ENCODE assay signal across 16 cellular contexts in genomic region chr3:123667784-123668183, GRCh38.
A peak's percentile ranks its signal among the peaks of the same experiment; 100 is the strongest.
DNase-seq lines count a peak whose midpoint lies in the region; ATAC-seq, FAIRE-seq and TF ChIP-seq lines count a peak whose summit lies in the region.
"Had no signal": no experiment of that assay in that cellular context is flagged by ENCODE, and none has a peak within 500 bp of the region (broad histone marks: within the 10 kb centered on the region; RNA-seq: fewer than 3 reads in every experiment).

No MANE protein-coding gene starts in this region.

- H3K79me2 ChIP-seq in GM12878 (ENCODE audit: control insufficient read depth, insufficient read depth, low read length) = no peaks in the 10 kb centered on the region

- H3K27me3 ChIP-seq in right atrium auricular region (no peaks in the 10 kb centered on the region), GM12878 (replicated peaks in 1 of 2; ENCODE audit: control insufficient read depth in 2 of 2, insufficient read depth in 2 of 2, low read length in 1 of 2) (peaks cover 0 to 3% of the 10 kb centered on the region in 2 experiments; a peak in 2 of 4 replicates), aorta (ENCODE audit: control insufficient read depth in 1 of 2, insufficient read depth in 2 of 2, low read length in 1 of 2) (no peaks in the 10 kb centered on the region), tibial nerve (no peaks in the 10 kb centered on the region)
- H3K27me3 ChIP-seq: SJSA1 had no signal

- no TSS peak for BruUV-seq in GM12878 (replicated peaks; lab: Mats Ljungman, UMichigan)

- no peak for TF ChIP-seq CTCF in right atrium auricular region (IDR thresholded peaks at IDR 0.05)
- no peak for TF ChIP-seq CTCF in GM12878 (IDR thresholded peaks at IDR 0.05 in 2 of 3, conservative IDR thresholded peaks at IDR 0.05 in 1 of 3; ENCODE audit: control insufficient read depth in 2 of 3, extremely low read depth in 1 of 3, insufficient read depth in 1 of 3, low read depth in 3 of 3, low read length in 3 of 3)
- TF ChIP-seq CTCF in tibial nerve (IDR thresholded peaks at IDR 0.05) = no peak

- peaks cover 0 to 21% of the 10 kb centered on the region in 2 donors for H3K4me1 ChIP-seq in right atrium auricular region
- H3K4me1 ChIP-seq in GM12878 (ENCODE audit: control insufficient read depth, insufficient read depth, low read length) = no peaks in the 10 kb centered on the region
- peaks cover 0 to 4% of the 10 kb centered on the region in 2 donors for H3K4me1 ChIP-seq in aorta (ENCODE audit: control insufficient read depth in 1 of 2, insufficient read depth in 2 of 2, low read length in 2 of 2)
- H3K4me1 ChIP-seq in tibial nerve = peaks cover 0 to 13% (median 3%) of the 10 kb centered on the region in 4 donors
- H3K4me1 ChIP-seq: SJSA1 had no signal

- whole genome bisulfite sequencing in GM12878 (ENCODE audit: insufficient coverage, insufficient replicate concordance, low lambda C conversion rate, missing lambda C conversion rate) = 2% methylated on average over 6 of the region's 6 CpGs
- 5% methylated on average over 6 of the region's 6 CpGs for WGBS in aorta, 2 donors
- 32 to 41% methylated on average over 6 of the region's 6 CpGs for WGBS in tibial nerve, 2 donors

- DNase-seq in left cardiac atrium = no peak
- no peak for DNase-seq in right atrium auricular region (ENCODE audit: low spot score)
- DNase-seq in GM12878 (ENCODE audit: low read depth, low spot score) = no peak
- DNase-seq in kidney tubule cell (ENCODE audit: low spot score) = peak; percentile 94
- DNase-seq in aorta = no peak
- DNase-seq in activated CD4-positive, alpha-beta T cell treated with anti-CD3 and anti-CD28 coated beads for 48 hours = no peak
- DNase-seq in tibial nerve (ENCODE audit: low spot score in 2 of 2) = no peak
- DNase-seq in NCI-H2107 (lab: John Stamatoyannopoulos, UW) = no peak
- DNase-seq: activated CD8-positive, alpha-beta memory T cell treated with anti-CD3 and anti-CD28 coated beads, Interleukin-2, amount 10 ng/mL, durations not matched to agents 7 days and 5 days; activated naive CD4-positive, alpha-beta T cell treated with Interleukin-2 at 50 U/mL for 16 hours; endodermal cell; GDM1; NCI-H1105; retina; stimulated activated CD4-positive, alpha-beta T cell treated with anti-CD3 and anti-CD28 coated beads, Interleukin-2, amount 100 ng/mL, for 48 hours had no signal

- no peak for TF ChIP-seq RAD21 in GM12878 (IDR thresholded peaks at IDR 0.05; ENCODE audit: insufficient read depth, low read depth, low read length)

- CTCF ChIA-PET in GM12878 (lab: Yijun Ruan, JAX) = interaction anchor here (0.9 kb wide), 1 partner anchor 14 kb away, joined by 3 read pairs; no protein-coding TSS in a partner anchor

- TF ChIP-seq POLR2A in GM12878 (IDR thresholded peaks at IDR 0.05; ENCODE audit: low read depth, low read length) = no peak
- no peak for TF ChIP-seq POLR2A in tibial nerve (IDR thresholded peaks at IDR 0.05)

- intact Hi-C loops in left cardiac atrium (cut with DNase I) (no loop called here), GM12878 (cut with micrococcal nuclease; ENCODE audit: unreplicated experiment) (no loop called here), aorta (cut with DNase I) (no loop called here)

- no peak overlapping the region; the same call in 1 of the 2 replicates for H3K4me2 ChIP-seq in GM12878 (ENCODE audit: control insufficient read depth, insufficient read depth)

- SMC1A ChIA-PET in GM12878 (lab: Charles Lee; ENCODE audit: uncharacterized antibody, unreplicated experiment) = no interaction called here

- RAD21 ChIA-PET in GM12878 (lab: Charles Lee; ENCODE audit: unreplicated experiment) = no interaction called here

- FAIRE-seq in GM12878 (lab: Jason Lieb, UNC) = no peak

- in situ Hi-C loops in GM12878 (cut with MboI) = no loop called here

- TF ChIP-seq EP300 in GM12878 (IDR thresholded peaks at IDR 0.05; ENCODE audit: borderline replicate concordance in 1 of 2, control insufficient read depth in 1 of 2, low read depth in 2 of 2, low read length in 2 of 2) (no peak), tibial nerve (IDR thresholded peaks at IDR 0.05) (no peak)

- H3K9me3 ChIP-seq in right atrium auricular region (no peaks in the 10 kb centered on the region), GM12878 (replicated peaks; ENCODE audit: control insufficient read depth, insufficient read depth, low read length) (no peaks in the 10 kb centered on the region), aorta (ENCODE audit: control insufficient read depth, low read length) (no peaks in the 10 kb centered on the region), tibial nerve (no peaks in the 10 kb centered on the region)
- H3K9me3 ChIP-seq: SJSA1 had no signal

- POLR2A ChIA-PET in GM12878 (lab: Charles Lee) = no interaction called here

- H3K36me3 ChIP-seq in right atrium auricular region (no peaks in the 10 kb centered on the region), GM12878 (ENCODE audit: control insufficient read depth in 2 of 2, insufficient read depth in 2 of 2, low read length in 1 of 2) (no peaks in the 10 kb centered on the region), aorta (ENCODE audit: control insufficient read depth in 1 of 2, insufficient read depth in 2 of 2, low read length in 1 of 2) (peaks cover 13 to 21% of the 10 kb centered on the region in 2 donors), tibial nerve (peaks cover 0 to 4% (median 0%) of the 10 kb centered on the region in 3 donors)
- H3K36me3 ChIP-seq: SJSA1 had no signal

- ATAC-seq in left cardiac atrium (peak; percentile 24 to 61), GM12878 (peak; percentile 31; the same call in 2 of the 3 replicates), aorta (ENCODE audit: low FRiP score) (peak; percentile 34)
- ATAC-seq: activated CD8-positive, alpha-beta memory T cell treated with anti-CD3 and anti-CD28 coated beads, Interleukin-2, amount 10 ng/mL, durations not matched to agents 7 days and 5 days had no signal

- H2AFZ ChIP-seq in GM12878 (ENCODE audit: control insufficient read depth, low read depth, low read length) = no peak overlapping the region

- H3K4me3 ChIP-seq in right atrium auricular region = no peak overlapping the region
- H3K4me3 ChIP-seq in GM12878 = no peak overlapping the region
- no peak overlapping the region for H3K4me3 ChIP-seq in aorta (ENCODE audit: low read length in 2 of 2)
- H3K4me3 ChIP-seq in tibial nerve = no peak overlapping the region
- H3K4me3 ChIP-seq: SJSA1 had no signal

- H3K9ac ChIP-seq in GM12878 (ENCODE audit: control insufficient read depth, insufficient read depth, low read length) = no peak overlapping the region

- H4K20me1 ChIP-seq in GM12878 (ENCODE audit: control insufficient read depth, insufficient read depth) = no peaks in the 10 kb centered on the region

- H3K27ac ChIP-seq in right atrium auricular region (no peak overlapping the region), GM12878 (ENCODE audit: control insufficient read depth, insufficient read depth) (no peak overlapping the region), aorta (ENCODE audit: low read depth in 1 of 2, low read length in 2 of 2) (no peak overlapping the region), tibial nerve (no peak overlapping the region)
- H3K27ac ChIP-seq: SJSA1 had no signal

TF ChIP-seq in GM12878, 131 proteins besides CTCF, POLR2A, EP300 and RAD21:
- TF ChIP-seq RUNX3 (IDR thresholded peaks at IDR 0.05; ENCODE audit: low read length) (peak; percentile 47; the same call in 1 of the 2 replicates), JUNB (IDR thresholded peaks at IDR 0.05) (0 out of 2 replicates have a peak, but pooled peaks have one; percentile 20), BHLHE40 (IDR thresholded peaks at IDR 0.05; ENCODE audit: borderline replicate concordance in 1 of 2, low read depth in 2 of 2, low read length in 1 of 2) (peak in 1 of 2 experiments; percentile 34; a peak in 1 of 4 replicates), JUND (IDR thresholded peaks at IDR 0.05; ENCODE audit: low read depth, low read length) (no peak)
